ENCODE assay signal across 23 cellular contexts in the genomic region with DNA sequence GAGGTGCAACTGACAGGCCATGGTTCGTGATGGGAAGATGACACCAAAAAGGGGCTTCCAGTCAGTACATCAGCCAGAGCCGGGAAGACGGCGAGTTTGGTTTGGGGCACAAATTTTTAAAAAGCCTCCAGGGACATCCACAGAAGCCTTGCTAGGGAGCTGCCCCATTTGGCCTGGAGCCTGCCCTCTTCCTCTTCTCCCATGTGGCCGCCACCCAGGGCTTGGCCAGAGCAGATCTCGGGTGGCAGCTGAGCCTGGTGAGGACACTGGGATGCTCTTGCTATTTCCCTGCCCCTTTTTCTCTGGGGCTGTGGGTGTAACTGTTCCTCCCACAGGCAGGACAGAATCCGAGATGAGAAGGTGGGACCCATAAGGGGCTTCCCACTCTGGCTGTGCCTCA. TPM values are rescaled to one million over a fixed set of nuclear protein-coding genes. Genes with fewer than 3 reads are reported as not detected.
DNase-seq lines count a peak whose midpoint lies in the region; ATAC-seq, FAIRE-seq and TF ChIP-seq lines count a peak whose summit lies in the region.
"Had no signal": no experiment of that assay in that cellular context is flagged by ENCODE, and none has a peak within 500 bp of the region (broad histone marks: within the 10 kb centered on the region; RNA-seq: fewer than 3 reads in every experiment).

No MANE protein-coding gene starts in this region.

- no peaks in the 10 kb centered on the region for H3K27me3 Mint-ChIP-seq in T-helper 2 cell treated with Interferon-gamma antibody and Interleukin-4, amounts not matched to agents 5 μg/mL and 100 μg/mL, for 36 hours (ENCODE audit: low read depth)
- H3K27me3 Mint-ChIP-seq in HFFc6 (ENCODE audit: insufficient read depth) = no peaks in the 10 kb centered on the region; the same call in 1 of the 2 replicates

- 100% methylated on average over 6 of the region's 7 CpGs for whole genome bisulfite sequencing in HepG2 (ENCODE audit: low lambda C conversion rate)

- TF ChIP-seq CTCF in HFFc6 (IDR thresholded peaks at IDR 0.05) (no peak), HepG2 (CRISPR knock-in tag; IDR thresholded peaks at IDR 0.05) (no peak)

- no peaks in the 10 kb centered on the region for H3K9me3 ChIP-seq in HepG2 (ENCODE audit: low read length)
- H3K9me3 ChIP-seq: HAP-1, SJCRH30 had no signal

- peak overlapping the region; percentile 64 for H3K27ac Mint-ChIP-seq in T-helper 2 cell treated with Interferon-gamma antibody and Interleukin-4, amounts not matched to agents 5 μg/mL and 100 μg/mL, for 36 hours
- H3K27ac Mint-ChIP-seq in HFFc6 = peak overlapping the region; percentile 72

- POLR2A ChIA-PET in HepG2 (lab: Yijun Ruan, JAX) = interaction anchor here (0.9 to 4.7 kb wide), 3 partner anchors 6 to 14 kb away, joined by 3 to 309 read pairs (median 4); partner anchors contain the start of gene ETFB

- CTCF ChIA-PET in HepG2 (lab: Yijun Ruan, JAX; ENCODE audit: low intra/inter-chr PET ratio, low total read pairs) = no interaction called here

- H3K9me3 Mint-ChIP-seq in T-helper 2 cell treated with Interferon-gamma antibody and Interleukin-4, amounts not matched to agents 5 μg/mL and 100 μg/mL, for 36 hours = no peaks in the 10 kb centered on the region
- H3K9me3 Mint-ChIP-seq in HFFc6 = no peaks in the 10 kb centered on the region
- H3K9me3 Mint-ChIP-seq: CD14-positive monocyte had no signal

- no TSS peak for BruUV-seq in HepG2 (replicated peaks; lab: Mats Ljungman, UMichigan)

- H3K4me3 Mint-ChIP-seq in T-helper 2 cell treated with Interferon-gamma antibody and Interleukin-4, amounts not matched to agents 5 μg/mL and 100 μg/mL, for 36 hours = no peak overlapping the region
- H3K4me3 Mint-ChIP-seq in HFFc6 = no peak overlapping the region
- H3K4me3 Mint-ChIP-seq: CD14-positive monocyte had no signal

- H3K4me1 ChIP-seq in HepG2 (ENCODE audit: insufficient read depth, low read length) = peaks cover 84% of the 10 kb centered on the region
- H3K4me1 ChIP-seq: SJCRH30 had no signal

- in situ Hi-C loops in HepG2 (cut with HindIII; ENCODE audit: extremely low pct_ligation_motif_present, low pct_unique_long_range_greater_than_20kb) = no loop called here

- ATAC-seq in HepG2 (no peak), GM18511 (IDR thresholded peaks at IDR 0.05; ENCODE audit: unreplicated experiment) (no peak)

- peak overlapping the region; percentile 56 for H3K27ac ChIP-seq in HepG2 (ENCODE audit: extremely low read length, insufficient read depth, low read length)
- H3K27ac ChIP-seq: 22Rv1, PC-9, SJCRH30 had no signal

- peaks cover 25% of the 10 kb centered on the region for H3K36me3 Mint-ChIP-seq in T-helper 2 cell treated with Interferon-gamma antibody and Interleukin-4, amounts not matched to agents 5 μg/mL and 100 μg/mL, for 36 hours (ENCODE audit: low read depth)
- H3K36me3 Mint-ChIP-seq in HFFc6 (ENCODE audit: low read depth) = peaks cover 8% of the 10 kb centered on the region

- TF ChIP-seq RAD21 in HepG2 (CRISPR knock-in tag; IDR thresholded peaks at IDR 0.05) = no peak

- TF ChIP-seq POLR2A in HepG2 (IDR thresholded peaks at IDR 0.05; ENCODE audit: insufficient read depth in 1 of 2, low read depth in 2 of 2, low read length in 2 of 2) = no peak

- TF ChIP-seq EP300 in HepG2 (IDR thresholded peaks at IDR 0.05; ENCODE audit: low read depth in 2 of 2, low read length in 2 of 2) (no peak), HepG2 (CRISPR knock-in tag; IDR thresholded peaks at IDR 0.05; ENCODE audit: borderline replicate concordance) (no peak)

- H3K27me3 ChIP-seq in HepG2 (ENCODE audit: control insufficient read depth in 1 of 2, insufficient read depth in 2 of 2, low read length in 2 of 2) = no peaks in the 10 kb centered on the region; a peak in 1 of 5 replicates
- H3K27me3 ChIP-seq: SJCRH30 had no signal

- no peak for FAIRE-seq in HepG2 (lab: Jason Lieb, UNC)
- FAIRE-seq: GM19239 had no signal

- H3K4me1 Mint-ChIP-seq in T-helper 2 cell treated with Interferon-gamma antibody and Interleukin-4, amounts not matched to agents 5 μg/mL and 100 μg/mL, for 36 hours (ENCODE audit: low read depth) = peaks cover 53% of the 10 kb centered on the region
- peaks cover 33% of the 10 kb centered on the region for H3K4me1 Mint-ChIP-seq in HFFc6 (ENCODE audit: low read depth)

- H3K4me2 ChIP-seq in HepG2 (ENCODE audit: low read depth, low read length) = no peak overlapping the region
- H3K4me2 ChIP-seq: PC-9 had no signal

- no peak overlapping the region for H3K4me3 ChIP-seq in HepG2 (replicated peaks in 1 of 3; ENCODE audit: insufficient read depth in 1 of 3, low read depth in 2 of 3, low read length in 3 of 3)
- H3K4me3 ChIP-seq: HAP-1, PC-9, SJCRH30 had no signal

- DNase-seq in T-helper 2 cell treated with Interferon-gamma antibody and Interleukin-4, amounts not matched to agents 5 μg/mL and 100 μg/mL, for 36 hours (ENCODE audit: low spot score) = no peak
- no peak for DNase-seq in T-helper 2 cell
- DNase-seq in HFFc6 = no peak
- DNase-seq in HepG2 (ENCODE audit: low spot score) = no peak
- DNase-seq in SK-N-DZ (ENCODE audit: low spot score) = no peak
- DNase-seq: DMS153, GDM1, MM.1S, NCI-H1092, NCI-H1436 treated with DMSO at 0.1 percent for 48 hours, NCI-H2029, NCI-H345, NCI-H524 treated with DMSO at 0.1 percent for 48 hours, PC-9, SJCRH30 had no signal

- no peak overlapping the region for H2AFZ ChIP-seq in HepG2 (ENCODE audit: low read length)
- H2AFZ ChIP-seq: PC-9 had no signal

- peaks cover 34% of the 10 kb centered on the region for H3K79me2 ChIP-seq in HepG2 (ENCODE audit: insufficient read depth, low read length)

- H3K9ac ChIP-seq in HepG2 (ENCODE audit: insufficient read depth, low read depth, low read length) = no peak overlapping the region

- no peaks in the 10 kb centered on the region for H4K20me1 ChIP-seq in HepG2 (ENCODE audit: insufficient read depth, low read length)

- intact Hi-C loops in HepG2 (cut with micrococcal nuclease; ENCODE audit: unreplicated experiment) = no loop called here

- no peaks in the 10 kb centered on the region; a peak in 1 of 5 replicates for H3K36me3 ChIP-seq in HepG2 (replicated peaks in 1 of 2; ENCODE audit: control insufficient read depth in 1 of 2, insufficient read depth in 2 of 2, low read length in 2 of 2)
- H3K36me3 ChIP-seq: SJCRH30 had no signal

RNA-seq across cellular contexts. Expression of gene ETFB, which starts 8.2 kb away (rescaled TPM):
- total RNA-seq in HFFc6 (2021; fragmentation: NEBNext Ultra II Directional; extraction: Animal tissue kit (Norgen Biotek cat#: 25700)) = 100 to 1,000 TPM; 109 to 157 (median 132) TPM
- 678 and 853 TPM in 2 replicates for total RNA-seq in HepG2 (2016; rRNA removed; fragmentation: Illumina TruSeq; extraction: Trizol)
- total RNA-seq in HepG2 (2016; cell fraction: cytosol; rRNA removed; fragmentation: Illumina TruSeq; extraction: Trizol; ENCODE audit: low read depth) = 187 and 190 TPM in 2 replicates
- total RNA-seq in HepG2 (2016; cell fraction: insoluble cytoplasmic fraction; rRNA removed; fragmentation: Illumina TruSeq; extraction: Trizol) = 701 and 868 TPM in 2 replicates
- 206 and 231 TPM in 2 replicates for total RNA-seq in HepG2 (2016; cell fraction: membrane; rRNA removed; fragmentation: Illumina TruSeq; extraction: Trizol)
- total RNA-seq in HepG2 (2016; cell fraction: nucleus; rRNA removed; fragmentation: Illumina TruSeq; extraction: Trizol) = 228 and 251 TPM in 2 replicates
- polyA plus RNA-seq in HepG2 (2011; rRNA removed) = 1,171 and 1,314 TPM in 2 replicates
- 1,380 and 2,015 TPM in 2 replicates for polyA plus RNA-seq in HepG2 (2011; cell fraction: cytosol; rRNA removed)
- 550 and 597 TPM in 2 replicates for polyA plus RNA-seq in HepG2 (2011; cell fraction: nucleus; rRNA removed)
- polyA plus RNA-seq in HepG2 (2012) = 654 and 683 TPM in 2 replicates
- 206 and 220 TPM in 2 replicates for polyA plus RNA-seq in HepG2 (2016; cell fraction: cytosol; fragmentation: Illumina TruSeq; extraction: Trizol; ENCODE audit: low read depth)
- 802 and 838 TPM in 2 replicates for polyA plus RNA-seq in HepG2 (2016; cell fraction: insoluble cytoplasmic fraction; fragmentation: Illumina TruSeq; extraction: Trizol; ENCODE audit: low read depth)
- 172 and 183 TPM in 2 replicates for polyA plus RNA-seq in HepG2 (2016; cell fraction: membrane; fragmentation: Illumina TruSeq; extraction: Trizol; ENCODE audit: low read depth)
- 373 and 382 TPM in 2 replicates for polyA plus RNA-seq in HepG2 (2016; cell fraction: nucleus; fragmentation: Illumina TruSeq; extraction: Trizol; ENCODE audit: insufficient read depth, low read depth)
- 108 and 610 TPM in 2 replicates for polyA minus RNA-seq in HepG2 (2011; rRNA and poly(A)+ RNA removed; ENCODE audit: low replicate concordance)
- polyA minus RNA-seq in HepG2 (2011; cell fraction: cytosol; rRNA and poly(A)+ RNA removed) = 250 and 276 TPM in 2 replicates
- 141 and 147 TPM in 2 replicates for polyA minus RNA-seq in HepG2 (2011; cell fraction: nucleus; rRNA and poly(A)+ RNA removed)
- 85.5 and 98.6 TPM in 2 replicates for polyA plus RNA-seq in SK-N-DZ (2014; cell fraction: cytosol; rRNA removed)
- polyA plus RNA-seq in SK-N-DZ (2014; cell fraction: nucleus; rRNA removed) = 39.1 and 40.7 TPM in 2 replicates

RNA-seq across cellular contexts. Expression of gene CLDND2, which starts 10.9 kb away (rescaled TPM):
- total RNA-seq in HFFc6 (2021; fragmentation: NEBNext Ultra II Directional; extraction: Animal tissue kit (Norgen Biotek cat#: 25700)) = 1 to 10 TPM in 3 of 6 experiments, under 1 TPM in 3; 0.60 to 2.3 (median 0.94) TPM
- total RNA-seq in HepG2 (2016; rRNA removed; fragmentation: Illumina TruSeq; extraction: Trizol) = 1.1 and 1.8 TPM in 2 replicates
- total RNA-seq in HepG2 (2016; cell fraction: cytosol; rRNA removed; fragmentation: Illumina TruSeq; extraction: Trizol; ENCODE audit: low read depth) = 2.7 and 4.1 TPM in 2 replicates
- total RNA-seq in HepG2 (2016; cell fraction: insoluble cytoplasmic fraction; rRNA removed; fragmentation: Illumina TruSeq; extraction: Trizol) = 2.4 TPM in 1 of 2 replicates, not detected in the other
- total RNA-seq in HepG2 (2016; cell fraction: membrane; rRNA removed; fragmentation: Illumina TruSeq; extraction: Trizol) = 2.3 TPM in 2 replicates
- 2.7 and 6.2 TPM in 2 replicates for total RNA-seq in HepG2 (2016; cell fraction: nucleus; rRNA removed; fragmentation: Illumina TruSeq; extraction: Trizol)
- 0.84 and 1.6 TPM in 2 replicates for polyA plus RNA-seq in HepG2 (2011; rRNA removed)
- polyA plus RNA-seq in HepG2 (2011; cell fraction: cytosol; rRNA removed) = not detected in 2 replicates
- polyA plus RNA-seq in HepG2 (2011; cell fraction: nucleus; rRNA removed) = 1.3 and 2.4 TPM in 2 replicates
- 3.7 and 5.0 TPM in 2 replicates for polyA plus RNA-seq in HepG2 (2012)
- 3.6 and 5.6 TPM in 2 replicates for polyA plus RNA-seq in HepG2 (2016; cell fraction: cytosol; fragmentation: Illumina TruSeq; extraction: Trizol; ENCODE audit: low read depth)
- 1.3 and 2.6 TPM in 2 replicates for polyA plus RNA-seq in HepG2 (2016; cell fraction: insoluble cytoplasmic fraction; fragmentation: Illumina TruSeq; extraction: Trizol; ENCODE audit: low read depth)
- polyA plus RNA-seq in HepG2 (2016; cell fraction: membrane; fragmentation: Illumina TruSeq; extraction: Trizol; ENCODE audit: low read depth) = 2.3 and 2.8 TPM in 2 replicates
- polyA plus RNA-seq in HepG2 (2016; cell fraction: nucleus; fragmentation: Illumina TruSeq; extraction: Trizol; ENCODE audit: insufficient read depth, low read depth) = 5.7 and 13.4 TPM in 2 replicates
- 1.4 TPM in 1 of 2 replicates, not detected in the other for polyA minus RNA-seq in HepG2 (2011; rRNA and poly(A)+ RNA removed; ENCODE audit: low replicate concordance)
- not detected in 2 replicates for polyA minus RNA-seq in HepG2 (2011; cell fraction: cytosol; rRNA and poly(A)+ RNA removed)
- 3.0 and 4.2 TPM in 2 replicates for polyA minus RNA-seq in HepG2 (2011; cell fraction: nucleus; rRNA and poly(A)+ RNA removed)
- not detected in 2 replicates for polyA plus RNA-seq in SK-N-DZ (2014; cell fraction: cytosol; rRNA removed)
- not detected in 2 replicates for polyA plus RNA-seq in SK-N-DZ (2014; cell fraction: nucleus; rRNA removed)
- total RNA-seq: Daoy, LHCN-M2, SJCRH30 had no signal
- polyA plus RNA-seq: AG04450, CD14-positive monocyte had no signal

RNA-seq across cellular contexts. Expression of gene NKG7, which starts 14.5 kb away (rescaled TPM):
- not detected for total RNA-seq in HFFc6 (2021; fragmentation: NEBNext Ultra II Directional; extraction: Animal tissue kit (Norgen Biotek cat#: 25700))
- not detected in 2 replicates for total RNA-seq in HepG2 (2016; rRNA removed; fragmentation: Illumina TruSeq; extraction: Trizol)
- not detected in 2 replicates for total RNA-seq in HepG2 (2016; cell fraction: cytosol; rRNA removed; fragmentation: Illumina TruSeq; extraction: Trizol; ENCODE audit: low read depth)
- not detected in 2 replicates for total RNA-seq in HepG2 (2016; cell fraction: insoluble cytoplasmic fraction; rRNA removed; fragmentation: Illumina TruSeq; extraction: Trizol)
- not detected in 2 replicates for total RNA-seq in HepG2 (2016; cell fraction: membrane; rRNA removed; fragmentation: Illumina TruSeq; extraction: Trizol)
- not detected in 2 replicates for total RNA-seq in HepG2 (2016; cell fraction: nucleus; rRNA removed; fragmentation: Illumina TruSeq; extraction: Trizol)
- polyA plus RNA-seq in HepG2 (2011; rRNA removed) = 0.21 and 0.40 TPM in 2 replicates
- polyA plus RNA-seq in HepG2 (2011; cell fraction: cytosol; rRNA removed) = 0.16 TPM in 1 of 2 replicates, not detected in the other
- polyA plus RNA-seq in HepG2 (2011; cell fraction: nucleus; rRNA removed) = not detected in 2 replicates
- 0.25 and 0.42 TPM in 2 replicates for polyA plus RNA-seq in HepG2 (2012)
- polyA plus RNA-seq in HepG2 (2016; cell fraction: cytosol; fragmentation: Illumina TruSeq; extraction: Trizol; ENCODE audit: low read depth) = not detected in 2 replicates
- polyA plus RNA-seq in HepG2 (2016; cell fraction: insoluble cytoplasmic fraction; fragmentation: Illumina TruSeq; extraction: Trizol; ENCODE audit: low read depth) = not detected in 2 replicates
- polyA plus RNA-seq in HepG2 (2016; cell fraction: membrane; fragmentation: Illumina TruSeq; extraction: Trizol; ENCODE audit: low read depth) = not detected in 2 replicates
- not detected in 2 replicates for polyA plus RNA-seq in HepG2 (2016; cell fraction: nucleus; fragmentation: Illumina TruSeq; extraction: Trizol; ENCODE audit: insufficient read depth, low read depth)
- not detected in 2 replicates for polyA minus RNA-seq in HepG2 (2011; rRNA and poly(A)+ RNA removed; ENCODE audit: low replicate concordance)
- not detected in 2 replicates for polyA minus RNA-seq in HepG2 (2011; cell fraction: cytosol; rRNA and poly(A)+ RNA removed)
- polyA minus RNA-seq in HepG2 (2011; cell fraction: nucleus; rRNA and poly(A)+ RNA removed) = not detected in 2 replicates
- not detected in 2 replicates for polyA plus RNA-seq in SK-N-DZ (2014; cell fraction: cytosol; rRNA removed)
- not detected in 2 replicates for polyA plus RNA-seq in SK-N-DZ (2014; cell fraction: nucleus; rRNA removed)
- total RNA-seq: Daoy, LHCN-M2, PC-9, SJCRH30 had no signal
- polyA plus RNA-seq: AG04450 had no signal

RNA-seq across cellular contexts. Expression of gene VSIG10L, which starts 16.0 kb away (rescaled TPM):
- 1 to 10 TPM in 2 of 6 experiments, under 1 TPM in 4; 0.79 to 1.6 (median 0.89) TPM for total RNA-seq in HFFc6 (2021; fragmentation: NEBNext Ultra II Directional; extraction: Animal tissue kit (Norgen Biotek cat#: 25700))
- total RNA-seq in HepG2 (2016; rRNA removed; fragmentation: Illumina TruSeq; extraction: Trizol) = 1.8 and 2.7 TPM in 2 replicates
- total RNA-seq in HepG2 (2016; cell fraction: cytosol; rRNA removed; fragmentation: Illumina TruSeq; extraction: Trizol; ENCODE audit: low read depth) = 0.62 and 1.0 TPM in 2 replicates
- 1.4 and 2.7 TPM in 2 replicates for total RNA-seq in HepG2 (2016; cell fraction: insoluble cytoplasmic fraction; rRNA removed; fragmentation: Illumina TruSeq; extraction: Trizol)
- total RNA-seq in HepG2 (2016; cell fraction: membrane; rRNA removed; fragmentation: Illumina TruSeq; extraction: Trizol) = 1.7 and 1.8 TPM in 2 replicates
- 3.5 and 4.0 TPM in 2 replicates for total RNA-seq in HepG2 (2016; cell fraction: nucleus; rRNA removed; fragmentation: Illumina TruSeq; extraction: Trizol)
- 8.0 and 8.5 TPM in 2 replicates for polyA plus RNA-seq in HepG2 (2011; rRNA removed)
- 3.0 and 3.1 TPM in 2 replicates for polyA plus RNA-seq in HepG2 (2011; cell fraction: cytosol; rRNA removed)
- 31.6 and 35.6 TPM in 2 replicates for polyA plus RNA-seq in HepG2 (2011; cell fraction: nucleus; rRNA removed)
- 6.0 and 7.0 TPM in 2 replicates for polyA plus RNA-seq in HepG2 (2012)
- 1.5 and 1.7 TPM in 2 replicates for polyA plus RNA-seq in HepG2 (2016; cell fraction: cytosol; fragmentation: Illumina TruSeq; extraction: Trizol; ENCODE audit: low read depth)
- 3.4 and 4.1 TPM in 2 replicates for polyA plus RNA-seq in HepG2 (2016; cell fraction: insoluble cytoplasmic fraction; fragmentation: Illumina TruSeq; extraction: Trizol; ENCODE audit: low read depth)
- 3.5 and 3.7 TPM in 2 replicates for polyA plus RNA-seq in HepG2 (2016; cell fraction: membrane; fragmentation: Illumina TruSeq; extraction: Trizol; ENCODE audit: low read depth)
- polyA plus RNA-seq in HepG2 (2016; cell fraction: nucleus; fragmentation: Illumina TruSeq; extraction: Trizol; ENCODE audit: insufficient read depth, low read depth) = 13.3 and 13.8 TPM in 2 replicates
- 0.75 and 3.1 TPM in 2 replicates for polyA minus RNA-seq in HepG2 (2011; rRNA and poly(A)+ RNA removed; ENCODE audit: low replicate concordance)
- polyA minus RNA-seq in HepG2 (2011; cell fraction: cytosol; rRNA and poly(A)+ RNA removed) = 1.5 and 1.7 TPM in 2 replicates
- 7.2 and 9.5 TPM in 2 replicates for polyA minus RNA-seq in HepG2 (2011; cell fraction: nucleus; rRNA and poly(A)+ RNA removed)
- 0.56 and 0.85 TPM in 2 replicates for polyA plus RNA-seq in SK-N-DZ (2014; cell fraction: cytosol; rRNA removed)
- 0.64 and 1.6 TPM in 2 replicates for polyA plus RNA-seq in SK-N-DZ (2014; cell fraction: nucleus; rRNA removed)

RNA-seq across cellular contexts. Expression of gene LIM2, which starts 29.8 kb away (rescaled TPM):
- not detected for total RNA-seq in HFFc6 (2021; fragmentation: NEBNext Ultra II Directional; extraction: Animal tissue kit (Norgen Biotek cat#: 25700))
- total RNA-seq in HepG2 (2016; rRNA removed; fragmentation: Illumina TruSeq; extraction: Trizol) = not detected in 2 replicates
- not detected in 2 replicates for total RNA-seq in HepG2 (2016; cell fraction: cytosol; rRNA removed; fragmentation: Illumina TruSeq; extraction: Trizol; ENCODE audit: low read depth)
- not detected in 2 replicates for total RNA-seq in HepG2 (2016; cell fraction: insoluble cytoplasmic fraction; rRNA removed; fragmentation: Illumina TruSeq; extraction: Trizol)
- 0.19 TPM in 1 of 2 replicates, not detected in the other for total RNA-seq in HepG2 (2016; cell fraction: membrane; rRNA removed; fragmentation: Illumina TruSeq; extraction: Trizol)
- not detected in 2 replicates for total RNA-seq in HepG2 (2016; cell fraction: nucleus; rRNA removed; fragmentation: Illumina TruSeq; extraction: Trizol)
- polyA plus RNA-seq in HepG2 (2011; rRNA removed) = 1.3 and 1.8 TPM in 2 replicates
- polyA plus RNA-seq in HepG2 (2011; cell fraction: cytosol; rRNA removed) = 2.1 and 2.3 TPM in 2 replicates
- polyA plus RNA-seq in HepG2 (2011; cell fraction: nucleus; rRNA removed) = 0.72 and 1.6 TPM in 2 replicates
- polyA plus RNA-seq in HepG2 (2012) = 0.57 and 1.0 TPM in 2 replicates
- not detected in 2 replicates for polyA plus RNA-seq in HepG2 (2016; cell fraction: cytosol; fragmentation: Illumina TruSeq; extraction: Trizol; ENCODE audit: low read depth)
- not detected in 2 replicates for polyA plus RNA-seq in HepG2 (2016; cell fraction: insoluble cytoplasmic fraction; fragmentation: Illumina TruSeq; extraction: Trizol; ENCODE audit: low read depth)
- polyA plus RNA-seq in HepG2 (2016; cell fraction: membrane; fragmentation: Illumina TruSeq; extraction: Trizol; ENCODE audit: low read depth) = not detected in 2 replicates
- not detected in 2 replicates for polyA plus RNA-seq in HepG2 (2016; cell fraction: nucleus; fragmentation: Illumina TruSeq; extraction: Trizol; ENCODE audit: insufficient read depth, low read depth)
- 1.3 TPM in 1 of 2 replicates, not detected in the other for polyA minus RNA-seq in HepG2 (2011; rRNA and poly(A)+ RNA removed; ENCODE audit: low replicate concordance)
- polyA minus RNA-seq in HepG2 (2011; cell fraction: cytosol; rRNA and poly(A)+ RNA removed) = 0.69 TPM in 1 of 2 replicates, not detected in the other
- not detected in 2 replicates for polyA minus RNA-seq in HepG2 (2011; cell fraction: nucleus; rRNA and poly(A)+ RNA removed)
- polyA plus RNA-seq in SK-N-DZ (2014; cell fraction: cytosol; rRNA removed) = not detected in 2 replicates
- not detected in 2 replicates for polyA plus RNA-seq in SK-N-DZ (2014; cell fraction: nucleus; rRNA removed)
- total RNA-seq: Daoy, LHCN-M2, PC-9, SJCRH30 had no signal
- polyA plus RNA-seq: AG04450, CD14-positive monocyte had no signal
